ENCODE assay signal across 1 cellular context in the genomic region with DNA sequence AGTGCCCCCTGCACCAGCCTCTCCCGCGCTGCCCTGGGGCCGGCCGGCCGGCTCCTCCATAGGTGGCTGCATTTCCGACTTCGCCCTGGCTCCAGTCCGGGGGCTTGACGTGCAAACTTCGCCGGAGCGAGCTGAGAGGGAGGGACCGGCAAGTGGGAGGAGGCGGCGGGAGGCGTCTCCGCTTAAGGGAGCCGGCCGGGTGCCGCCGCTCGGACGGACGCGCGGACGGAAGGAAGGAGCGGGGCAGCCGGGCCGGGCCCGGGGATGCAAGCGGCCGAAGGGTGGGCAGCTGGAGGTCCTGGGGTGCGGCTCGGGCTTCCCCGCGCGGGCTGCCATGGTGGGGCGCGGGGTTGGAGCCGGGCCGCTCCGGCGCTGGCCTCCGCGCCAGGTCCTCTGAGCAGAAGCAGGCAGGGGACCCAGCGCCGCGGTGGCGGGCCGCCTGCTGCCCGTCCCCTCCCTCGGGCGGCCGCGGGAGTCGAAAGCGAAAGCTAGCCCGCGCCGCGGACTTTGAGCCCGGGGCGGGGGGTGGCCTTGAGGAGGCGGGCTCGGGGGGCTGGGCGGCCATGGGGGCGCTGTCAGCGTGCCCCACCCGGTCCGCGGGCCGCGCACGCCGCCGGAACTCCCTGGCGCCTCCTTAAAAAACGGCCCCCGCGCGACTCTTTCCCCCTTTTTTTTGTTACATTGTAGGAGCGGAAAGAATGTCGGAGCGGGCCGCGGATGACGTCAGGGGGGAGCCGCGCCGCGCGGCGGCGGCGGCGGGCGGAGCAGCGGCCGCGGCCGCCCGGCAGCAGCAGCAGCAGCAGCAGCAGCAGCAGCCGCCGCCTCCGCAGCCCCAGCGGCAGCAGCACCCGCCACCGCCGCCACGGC.
TF ChIP-seq lines count a peak whose summit lies in the region.

A gene (minus strand): TSS at position 483 of the 867 bp plus-strand sequence.

TF ChIP-seq in HepG2, 621 proteins besides CTCF, POLR2A, EP300 and RAD21 (continued from another document and continues in another):
- TF ChIP-seq ZNF367 (CRISPR knock-in tag; IDR thresholded peaks at IDR 0.05; ENCODE audit: borderline replicate concordance) (no peak), FOXM1 (CRISPR knock-in tag; IDR thresholded peaks at IDR 0.05) (no peak), KLF13 (CRISPR knock-in tag; IDR thresholded peaks at IDR 0.05) (no peak), ZNF546 (CRISPR knock-in tag; conservative IDR thresholded peaks at IDR 0.05) (peak; percentile 84; the same call in 1 of the 2 replicates), ZNF329 (CRISPR knock-in tag; IDR thresholded peaks at IDR 0.05; ENCODE audit: low read depth) (no peak), MEIS2 (CRISPR knock-in tag; IDR thresholded peaks at IDR 0.05) (peak; percentile 37; the same call in 1 of the 2 replicates), ZSCAN20 (CRISPR knock-in tag; IDR thresholded peaks at IDR 0.05; ENCODE audit: borderline replicate concordance) (no peak), TEAD2 (CRISPR knock-in tag; IDR thresholded peaks at IDR 0.05) (no peak), ETV5 (CRISPR knock-in tag; IDR thresholded peaks at IDR 0.05; ENCODE audit: borderline replicate concordance) (no peak), MZF1 (CRISPR knock-in tag; IDR thresholded peaks at IDR 0.05; ENCODE audit: borderline replicate concordance) (no peak), ZNF543 (CRISPR knock-in tag; IDR thresholded peaks at IDR 0.05) (peak; percentile 94; the same call in 1 of the 2 replicates), CBFB (CRISPR knock-in tag; IDR thresholded peaks at IDR 0.05) (no peak), GATAD1 (CRISPR knock-in tag; IDR thresholded peaks at IDR 0.05) (0 out of 2 replicates have a peak, but pooled peaks have one; percentile 48), ZNF263 (CRISPR knock-in tag; IDR thresholded peaks at IDR 0.05) (peak; percentile 51), NCOA1 (CRISPR knock-in tag; IDR thresholded peaks at IDR 0.05) (no peak), POLR2G (IDR thresholded peaks at IDR 0.05; ENCODE audit: low read depth, low read length) (peak; percentile 70), ZNF564 (CRISPR knock-in tag; IDR thresholded peaks at IDR 0.05) (no peak; the same call in 1 of the 2 replicates), TOE1 (CRISPR knock-in tag; IDR thresholded peaks at IDR 0.05) (no peak), FOXC1 (CRISPR knock-in tag; IDR thresholded peaks at IDR 0.05; ENCODE audit: borderline replicate concordance) (no peak), ZNF567 (CRISPR knock-in tag; IDR thresholded peaks at IDR 0.05; ENCODE audit: borderline replicate concordance) (no peak), ZNF30 (CRISPR knock-in tag; IDR thresholded peaks at IDR 0.05) (no peak), ZBTB1 (CRISPR knock-in tag; IDR thresholded peaks at IDR 0.05; ENCODE audit: borderline replicate concordance) (no peak), ZNF792 (CRISPR knock-in tag; IDR thresholded peaks at IDR 0.05) (no peak), RARG (CRISPR knock-in tag; IDR thresholded peaks at IDR 0.05; ENCODE audit: low read depth) (no peak)
- TF ChIP-seq, protein P1, sequence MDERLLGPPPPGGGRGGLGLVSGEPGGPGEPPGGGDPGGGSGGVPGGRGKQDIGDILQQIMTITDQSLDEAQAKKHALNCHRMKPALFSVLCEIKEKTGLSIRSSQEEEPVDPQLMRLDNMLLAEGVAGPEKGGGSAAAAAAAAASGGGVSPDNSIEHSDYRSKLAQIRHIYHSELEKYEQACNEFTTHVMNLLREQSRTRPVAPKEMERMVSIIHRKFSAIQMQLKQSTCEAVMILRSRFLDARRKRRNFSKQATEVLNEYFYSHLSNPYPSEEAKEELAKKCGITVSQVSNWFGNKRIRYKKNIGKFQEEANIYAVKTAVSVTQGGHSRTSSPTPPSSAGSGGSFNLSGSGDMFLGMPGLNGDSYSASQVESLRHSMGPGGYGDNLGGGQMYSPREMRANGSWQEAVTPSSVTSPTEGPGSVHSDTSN (CRISPR knock-in tag; IDR thresholded peaks at IDR 0.05): no peak
- TF ChIP-seq, protein P2, sequence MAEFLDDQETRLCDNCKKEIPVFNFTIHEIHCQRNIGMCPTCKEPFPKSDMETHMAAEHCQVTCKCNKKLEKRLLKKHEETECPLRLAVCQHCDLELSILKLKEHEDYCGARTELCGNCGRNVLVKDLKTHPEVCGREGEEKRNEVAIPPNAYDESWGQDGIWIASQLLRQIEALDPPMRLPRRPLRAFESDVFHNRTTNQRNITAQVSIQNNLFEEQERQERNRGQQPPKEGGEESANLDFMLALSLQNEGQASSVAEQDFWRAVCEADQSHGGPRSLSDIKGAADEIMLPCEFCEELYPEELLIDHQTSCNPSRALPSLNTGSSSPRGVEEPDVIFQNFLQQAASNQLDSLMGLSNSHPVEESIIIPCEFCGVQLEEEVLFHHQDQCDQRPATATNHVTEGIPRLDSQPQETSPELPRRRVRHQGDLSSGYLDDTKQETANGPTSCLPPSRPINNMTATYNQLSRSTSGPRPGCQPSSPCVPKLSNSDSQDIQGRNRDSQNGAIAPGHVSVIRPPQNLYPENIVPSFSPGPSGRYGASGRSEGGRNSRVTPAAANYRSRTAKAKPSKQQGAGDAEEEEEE (CRISPR knock-in tag; IDR thresholded peaks at IDR 0.05; ENCODE audit: borderline replicate concordance): no peak
- TF ChIP-seq, protein P3, sequence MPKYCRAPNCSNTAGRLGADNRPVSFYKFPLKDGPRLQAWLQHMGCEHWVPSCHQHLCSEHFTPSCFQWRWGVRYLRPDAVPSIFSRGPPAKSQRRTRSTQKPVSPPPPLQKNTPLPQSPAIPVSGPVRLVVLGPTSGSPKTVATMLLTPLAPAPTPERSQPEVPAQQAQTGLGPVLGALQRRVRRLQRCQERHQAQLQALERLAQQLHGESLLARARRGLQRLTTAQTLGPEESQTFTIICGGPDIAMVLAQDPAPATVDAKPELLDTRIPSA (CRISPR knock-in tag; IDR thresholded peaks at IDR 0.05; ENCODE audit: borderline replicate concordance): no peak
- TF ChIP-seq, protein P4, sequence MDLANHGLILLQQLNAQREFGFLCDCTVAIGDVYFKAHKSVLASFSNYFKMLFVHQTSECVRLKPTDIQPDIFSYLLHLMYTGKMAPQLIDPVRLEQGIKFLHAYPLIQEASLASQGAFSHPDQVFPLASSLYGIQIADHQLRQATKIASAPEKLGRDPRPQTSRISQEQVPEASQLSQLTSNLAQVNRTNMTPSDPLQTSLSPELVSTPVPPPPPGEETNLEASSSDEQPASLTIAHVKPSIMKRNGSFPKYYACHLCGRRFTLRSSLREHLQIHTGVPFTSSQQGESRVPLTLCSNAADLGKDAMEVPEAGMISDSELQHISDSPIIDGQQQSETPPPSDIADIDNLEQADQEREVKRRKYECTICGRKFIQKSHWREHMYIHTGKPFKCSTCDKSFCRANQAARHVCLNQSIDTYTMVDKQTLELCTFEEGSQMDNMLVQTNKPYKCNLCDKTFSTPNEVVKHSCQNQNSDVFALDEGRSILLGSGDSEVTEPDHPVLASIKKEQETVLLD (CRISPR knock-in tag; IDR thresholded peaks at IDR 0.05; ENCODE audit: low read depth): peak; percentile 87; the same call in 1 of the 2 replicates
- TF ChIP-seq, protein P5, sequence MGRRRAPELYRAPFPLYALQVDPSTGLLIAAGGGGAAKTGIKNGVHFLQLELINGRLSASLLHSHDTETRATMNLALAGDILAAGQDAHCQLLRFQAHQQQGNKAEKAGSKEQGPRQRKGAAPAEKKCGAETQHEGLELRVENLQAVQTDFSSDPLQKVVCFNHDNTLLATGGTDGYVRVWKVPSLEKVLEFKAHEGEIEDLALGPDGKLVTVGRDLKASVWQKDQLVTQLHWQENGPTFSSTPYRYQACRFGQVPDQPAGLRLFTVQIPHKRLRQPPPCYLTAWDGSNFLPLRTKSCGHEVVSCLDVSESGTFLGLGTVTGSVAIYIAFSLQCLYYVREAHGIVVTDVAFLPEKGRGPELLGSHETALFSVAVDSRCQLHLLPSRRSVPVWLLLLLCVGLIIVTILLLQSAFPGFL (CRISPR knock-in tag; IDR thresholded peaks at IDR 0.05): no peak
- TF ChIP-seq, protein P6, sequence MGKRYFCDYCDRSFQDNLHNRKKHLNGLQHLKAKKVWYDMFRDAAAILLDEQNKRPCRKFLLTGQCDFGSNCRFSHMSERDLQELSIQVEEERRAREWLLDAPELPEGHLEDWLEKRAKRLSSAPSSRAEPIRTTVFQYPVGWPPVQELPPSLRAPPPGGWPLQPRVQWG (CRISPR knock-in tag; IDR thresholded peaks at IDR 0.05; ENCODE audit: borderline replicate concordance, low read depth): no peak
- TF ChIP-seq, protein P7, sequence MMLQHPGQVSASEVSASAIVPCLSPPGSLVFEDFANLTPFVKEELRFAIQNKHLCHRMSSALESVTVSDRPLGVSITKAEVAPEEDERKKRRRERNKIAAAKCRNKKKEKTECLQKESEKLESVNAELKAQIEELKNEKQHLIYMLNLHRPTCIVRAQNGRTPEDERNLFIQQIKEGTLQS (CRISPR knock-in tag; IDR thresholded peaks at IDR 0.05): no peak
- TF ChIP-seq, protein P8, sequence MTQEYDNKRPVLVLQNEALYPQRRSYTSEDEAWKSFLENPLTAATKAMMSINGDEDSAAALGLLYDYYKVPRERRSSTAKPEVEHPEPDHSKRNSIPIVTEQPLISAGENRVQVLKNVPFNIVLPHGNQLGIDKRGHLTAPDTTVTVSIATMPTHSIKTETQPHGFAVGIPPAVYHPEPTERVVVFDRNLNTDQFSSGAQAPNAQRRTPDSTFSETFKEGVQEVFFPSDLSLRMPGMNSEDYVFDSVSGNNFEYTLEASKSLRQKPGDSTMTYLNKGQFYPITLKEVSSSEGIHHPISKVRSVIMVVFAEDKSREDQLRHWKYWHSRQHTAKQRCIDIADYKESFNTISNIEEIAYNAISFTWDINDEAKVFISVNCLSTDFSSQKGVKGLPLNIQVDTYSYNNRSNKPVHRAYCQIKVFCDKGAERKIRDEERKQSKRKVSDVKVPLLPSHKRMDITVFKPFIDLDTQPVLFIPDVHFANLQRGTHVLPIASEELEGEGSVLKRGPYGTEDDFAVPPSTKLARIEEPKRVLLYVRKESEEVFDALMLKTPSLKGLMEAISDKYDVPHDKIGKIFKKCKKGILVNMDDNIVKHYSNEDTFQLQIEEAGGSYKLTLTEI (CRISPR knock-in tag; conservative IDR thresholded peaks at IDR 0.05): no peak
- TF ChIP-seq, protein P9, sequence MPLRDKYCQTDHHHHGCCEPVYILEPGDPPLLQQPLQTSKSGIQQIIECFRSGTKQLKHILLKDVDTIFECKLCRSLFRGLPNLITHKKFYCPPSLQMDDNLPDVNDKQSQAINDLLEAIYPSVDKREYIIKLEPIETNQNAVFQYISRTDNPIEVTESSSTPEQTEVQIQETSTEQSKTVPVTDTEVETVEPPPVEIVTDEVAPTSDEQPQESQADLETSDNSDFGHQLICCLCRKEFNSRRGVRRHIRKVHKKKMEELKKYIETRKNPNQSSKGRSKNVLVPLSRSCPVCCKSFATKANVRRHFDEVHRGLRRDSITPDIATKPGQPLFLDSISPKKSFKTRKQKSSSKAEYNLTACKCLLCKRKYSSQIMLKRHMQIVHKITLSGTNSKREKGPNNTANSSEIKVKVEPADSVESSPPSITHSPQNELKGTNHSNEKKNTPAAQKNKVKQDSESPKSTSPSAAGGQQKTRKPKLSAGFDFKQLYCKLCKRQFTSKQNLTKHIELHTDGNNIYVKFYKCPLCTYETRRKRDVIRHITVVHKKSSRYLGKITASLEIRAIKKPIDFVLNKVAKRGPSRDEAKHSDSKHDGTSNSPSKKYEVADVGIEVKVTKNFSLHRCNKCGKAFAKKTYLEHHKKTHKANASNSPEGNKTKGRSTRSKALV (CRISPR knock-in tag; IDR thresholded peaks at IDR 0.05): no peak
- TF ChIP-seq, protein P10, sequence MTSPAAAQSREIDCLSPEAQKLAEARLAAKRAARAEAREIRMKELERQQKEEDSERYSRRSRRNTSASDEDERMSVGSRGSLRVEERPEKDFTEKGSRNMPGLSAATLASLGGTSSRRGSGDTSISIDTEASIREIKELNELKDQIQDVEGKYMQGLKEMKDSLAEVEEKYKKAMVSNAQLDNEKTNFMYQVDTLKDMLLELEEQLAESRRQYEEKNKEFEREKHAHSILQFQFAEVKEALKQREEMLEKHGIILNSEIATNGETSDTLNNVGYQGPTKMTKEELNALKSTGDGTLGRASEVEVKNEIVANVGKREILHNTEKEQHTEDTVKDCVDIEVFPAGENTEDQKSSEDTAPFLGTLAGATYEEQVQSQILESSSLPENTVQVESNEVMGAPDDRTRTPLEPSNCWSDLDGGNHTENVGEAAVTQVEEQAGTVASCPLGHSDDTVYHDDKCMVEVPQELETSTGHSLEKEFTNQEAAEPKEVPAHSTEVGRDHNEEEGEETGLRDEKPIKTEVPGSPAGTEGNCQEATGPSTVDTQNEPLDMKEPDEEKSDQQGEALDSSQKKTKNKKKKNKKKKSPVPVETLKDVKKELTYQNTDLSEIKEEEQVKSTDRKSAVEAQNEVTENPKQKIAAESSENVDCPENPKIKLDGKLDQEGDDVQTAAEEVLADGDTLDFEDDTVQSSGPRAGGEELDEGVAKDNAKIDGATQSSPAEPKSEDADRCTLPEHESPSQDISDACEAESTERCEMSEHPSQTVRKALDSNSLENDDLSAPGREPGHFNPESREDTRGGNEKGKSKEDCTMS (CRISPR knock-in tag; conservative IDR thresholded peaks at IDR 0.05): no peak
- TF ChIP-seq, protein P11, sequence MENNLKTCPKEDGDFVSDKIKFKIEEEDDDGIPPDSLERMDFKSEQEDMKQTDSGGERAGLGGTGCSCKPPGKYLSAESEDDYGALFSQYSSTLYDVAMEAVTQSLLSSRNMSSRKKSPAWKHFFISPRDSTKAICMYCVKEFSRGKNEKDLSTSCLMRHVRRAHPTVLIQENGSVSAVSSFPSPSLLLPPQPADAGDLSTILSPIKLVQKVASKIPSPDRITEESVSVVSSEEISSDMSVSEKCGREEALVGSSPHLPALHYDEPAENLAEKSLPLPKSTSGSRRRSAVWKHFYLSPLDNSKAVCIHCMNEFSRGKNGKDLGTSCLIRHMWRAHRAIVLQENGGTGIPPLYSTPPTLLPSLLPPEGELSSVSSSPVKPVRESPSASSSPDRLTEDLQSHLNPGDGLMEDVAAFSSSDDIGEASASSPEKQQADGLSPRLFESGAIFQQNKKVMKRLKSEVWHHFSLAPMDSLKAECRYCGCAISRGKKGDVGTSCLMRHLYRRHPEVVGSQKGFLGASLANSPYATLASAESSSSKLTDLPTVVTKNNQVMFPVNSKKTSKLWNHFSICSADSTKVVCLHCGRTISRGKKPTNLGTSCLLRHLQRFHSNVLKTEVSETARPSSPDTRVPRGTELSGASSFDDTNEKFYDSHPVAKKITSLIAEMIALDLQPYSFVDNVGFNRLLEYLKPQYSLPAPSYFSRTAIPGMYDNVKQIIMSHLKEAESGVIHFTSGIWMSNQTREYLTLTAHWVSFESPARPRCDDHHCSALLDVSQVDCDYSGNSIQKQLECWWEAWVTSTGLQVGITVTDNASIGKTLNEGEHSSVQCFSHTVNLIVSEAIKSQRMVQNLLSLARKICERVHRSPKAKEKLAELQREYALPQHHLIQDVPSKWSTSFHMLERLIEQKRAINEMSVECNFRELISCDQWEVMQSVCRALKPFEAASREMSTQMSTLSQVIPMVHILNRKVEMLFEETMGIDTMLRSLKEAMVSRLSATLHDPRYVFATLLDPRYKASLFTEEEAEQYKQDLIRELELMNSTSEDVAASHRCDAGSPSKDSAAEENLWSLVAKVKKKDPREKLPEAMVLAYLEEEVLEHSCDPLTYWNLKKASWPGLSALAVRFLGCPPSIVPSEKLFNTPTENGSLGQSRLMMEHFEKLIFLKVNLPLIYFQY (CRISPR knock-in tag; IDR thresholded peaks at IDR 0.05; ENCODE audit: borderline replicate concordance): no peak
- TF ChIP-seq, protein P12, sequence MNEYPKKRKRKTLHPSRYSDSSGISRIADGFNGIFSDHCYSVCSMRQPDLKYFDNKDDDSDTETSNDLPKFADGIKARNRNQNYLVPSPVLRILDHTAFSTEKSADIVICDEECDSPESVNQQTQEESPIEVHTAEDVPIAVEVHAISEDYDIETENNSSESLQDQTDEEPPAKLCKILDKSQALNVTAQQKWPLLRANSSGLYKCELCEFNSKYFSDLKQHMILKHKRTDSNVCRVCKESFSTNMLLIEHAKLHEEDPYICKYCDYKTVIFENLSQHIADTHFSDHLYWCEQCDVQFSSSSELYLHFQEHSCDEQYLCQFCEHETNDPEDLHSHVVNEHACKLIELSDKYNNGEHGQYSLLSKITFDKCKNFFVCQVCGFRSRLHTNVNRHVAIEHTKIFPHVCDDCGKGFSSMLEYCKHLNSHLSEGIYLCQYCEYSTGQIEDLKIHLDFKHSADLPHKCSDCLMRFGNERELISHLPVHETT (CRISPR knock-in tag; conservative IDR thresholded peaks at IDR 0.05): no peak; the same call in none of the 2 replicates
